In the genomic region with DNA sequence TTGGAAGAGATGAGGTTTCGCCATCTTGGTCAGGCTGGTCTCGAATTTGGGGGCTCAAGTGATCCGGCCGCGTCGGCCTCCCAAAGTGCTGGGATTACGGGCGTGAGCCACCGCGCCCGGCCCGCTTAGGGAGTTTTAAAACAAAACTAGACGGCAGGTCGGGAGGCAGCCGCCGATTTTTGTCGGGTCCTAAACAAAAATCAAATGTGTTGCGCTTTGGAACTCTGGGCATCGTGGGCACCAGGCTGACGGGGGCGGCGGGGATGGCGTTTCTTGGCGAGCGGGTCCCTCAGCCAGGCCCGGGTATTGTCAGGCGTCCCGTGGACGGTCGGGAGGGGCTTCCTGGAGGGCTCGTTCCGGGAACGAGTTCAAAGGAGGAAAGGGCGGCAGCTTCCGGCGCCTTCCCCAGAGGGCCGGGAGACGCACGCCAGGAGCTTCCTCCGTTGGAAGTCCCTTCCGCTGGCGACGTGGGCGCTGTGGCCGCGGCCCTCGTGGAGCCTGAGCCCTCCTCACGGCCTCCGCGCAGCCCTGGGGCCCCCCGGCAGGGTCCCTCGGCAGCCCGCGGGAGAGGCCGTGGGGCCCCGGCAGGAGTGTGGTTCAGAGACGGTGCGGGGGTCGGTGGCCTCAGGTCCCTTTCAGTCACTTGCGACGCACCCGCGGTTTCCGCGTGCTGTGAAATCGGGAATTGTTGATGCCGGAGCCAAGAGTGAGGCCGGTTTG, we compare ENCODE assay signal across 1 cellular context.
TF ChIP-seq lines count a peak whose summit lies in the region.

No MANE protein-coding gene starts in this region.

TF ChIP-seq in HepG2, 621 proteins besides CTCF, POLR2A, EP300 and RAD21 (continued from another document and continues in another):
- TF ChIP-seq, protein P1, sequence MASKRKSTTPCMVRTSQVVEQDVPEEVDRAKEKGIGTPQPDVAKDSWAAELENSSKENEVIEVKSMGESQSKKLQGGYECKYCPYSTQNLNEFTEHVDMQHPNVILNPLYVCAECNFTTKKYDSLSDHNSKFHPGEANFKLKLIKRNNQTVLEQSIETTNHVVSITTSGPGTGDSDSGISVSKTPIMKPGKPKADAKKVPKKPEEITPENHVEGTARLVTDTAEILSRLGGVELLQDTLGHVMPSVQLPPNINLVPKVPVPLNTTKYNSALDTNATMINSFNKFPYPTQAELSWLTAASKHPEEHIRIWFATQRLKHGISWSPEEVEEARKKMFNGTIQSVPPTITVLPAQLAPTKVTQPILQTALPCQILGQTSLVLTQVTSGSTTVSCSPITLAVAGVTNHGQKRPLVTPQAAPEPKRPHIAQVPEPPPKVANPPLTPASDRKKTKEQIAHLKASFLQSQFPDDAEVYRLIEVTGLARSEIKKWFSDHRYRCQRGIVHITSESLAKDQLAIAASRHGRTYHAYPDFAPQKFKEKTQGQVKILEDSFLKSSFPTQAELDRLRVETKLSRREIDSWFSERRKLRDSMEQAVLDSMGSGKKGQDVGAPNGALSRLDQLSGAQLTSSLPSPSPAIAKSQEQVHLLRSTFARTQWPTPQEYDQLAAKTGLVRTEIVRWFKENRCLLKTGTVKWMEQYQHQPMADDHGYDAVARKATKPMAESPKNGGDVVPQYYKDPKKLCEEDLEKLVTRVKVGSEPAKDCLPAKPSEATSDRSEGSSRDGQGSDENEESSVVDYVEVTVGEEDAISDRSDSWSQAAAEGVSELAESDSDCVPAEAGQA (IDR thresholded peaks at IDR 0.05; ENCODE audit: low read depth) = 0 out of 2 replicates have a peak, but pooled peaks have one; percentile 39
- TF ChIP-seq, protein P1 (CRISPR knock-in tag; IDR thresholded peaks at IDR 0.05; ENCODE audit: borderline replicate concordance) = peak; percentile 53; the same call in 1 of the 2 replicates
- no peak for TF ChIP-seq TCF7L2 (IDR thresholded peaks at IDR 0.05; ENCODE audit: low read depth, low read length)
- no peak for TF ChIP-seq ZNF124 (CRISPR knock-in tag; IDR thresholded peaks at IDR 0.05)
- peak; percentile 1; the same call in 1 of the 2 replicates for TF ChIP-seq ZNF746 (CRISPR knock-in tag; IDR thresholded peaks at IDR 0.05)
- TF ChIP-seq KDM5A (IDR thresholded peaks at IDR 0.05; ENCODE audit: borderline replicate concordance, low read length) = no peak
- TF ChIP-seq, protein P2, sequence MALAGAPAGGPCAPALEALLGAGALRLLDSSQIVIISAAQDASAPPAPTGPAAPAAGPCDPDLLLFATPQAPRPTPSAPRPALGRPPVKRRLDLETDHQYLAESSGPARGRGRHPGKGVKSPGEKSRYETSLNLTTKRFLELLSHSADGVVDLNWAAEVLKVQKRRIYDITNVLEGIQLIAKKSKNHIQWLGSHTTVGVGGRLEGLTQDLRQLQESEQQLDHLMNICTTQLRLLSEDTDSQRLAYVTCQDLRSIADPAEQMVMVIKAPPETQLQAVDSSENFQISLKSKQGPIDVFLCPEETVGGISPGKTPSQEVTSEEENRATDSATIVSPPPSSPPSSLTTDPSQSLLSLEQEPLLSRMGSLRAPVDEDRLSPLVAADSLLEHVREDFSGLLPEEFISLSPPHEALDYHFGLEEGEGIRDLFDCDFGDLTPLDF (CRISPR knock-in tag; IDR thresholded peaks at IDR 0.05) = peak; percentile 51; the same call in 1 of the 2 replicates
- TF ChIP-seq, protein P3, sequence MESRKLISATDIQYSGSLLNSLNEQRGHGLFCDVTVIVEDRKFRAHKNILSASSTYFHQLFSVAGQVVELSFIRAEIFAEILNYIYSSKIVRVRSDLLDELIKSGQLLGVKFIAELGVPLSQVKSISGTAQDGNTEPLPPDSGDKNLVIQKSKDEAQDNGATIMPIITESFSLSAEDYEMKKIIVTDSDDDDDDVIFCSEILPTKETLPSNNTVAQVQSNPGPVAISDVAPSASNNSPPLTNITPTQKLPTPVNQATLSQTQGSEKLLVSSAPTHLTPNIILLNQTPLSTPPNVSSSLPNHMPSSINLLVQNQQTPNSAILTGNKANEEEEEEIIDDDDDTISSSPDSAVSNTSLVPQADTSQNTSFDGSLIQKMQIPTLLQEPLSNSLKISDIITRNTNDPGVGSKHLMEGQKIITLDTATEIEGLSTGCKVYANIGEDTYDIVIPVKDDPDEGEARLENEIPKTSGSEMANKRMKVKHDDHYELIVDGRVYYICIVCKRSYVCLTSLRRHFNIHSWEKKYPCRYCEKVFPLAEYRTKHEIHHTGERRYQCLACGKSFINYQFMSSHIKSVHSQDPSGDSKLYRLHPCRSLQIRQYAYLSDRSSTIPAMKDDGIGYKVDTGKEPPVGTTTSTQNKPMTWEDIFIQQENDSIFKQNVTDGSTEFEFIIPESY (CRISPR knock-in tag; IDR thresholded peaks at IDR 0.05) = no peak
- TF ChIP-seq, protein P4, sequence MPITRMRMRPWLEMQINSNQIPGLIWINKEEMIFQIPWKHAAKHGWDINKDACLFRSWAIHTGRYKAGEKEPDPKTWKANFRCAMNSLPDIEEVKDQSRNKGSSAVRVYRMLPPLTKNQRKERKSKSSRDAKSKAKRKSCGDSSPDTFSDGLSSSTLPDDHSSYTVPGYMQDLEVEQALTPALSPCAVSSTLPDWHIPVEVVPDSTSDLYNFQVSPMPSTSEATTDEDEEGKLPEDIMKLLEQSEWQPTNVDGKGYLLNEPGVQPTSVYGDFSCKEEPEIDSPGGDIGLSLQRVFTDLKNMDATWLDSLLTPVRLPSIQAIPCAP (CRISPR knock-in tag; IDR thresholded peaks at IDR 0.05; ENCODE audit: low read depth) = no peak
- no peak for TF ChIP-seq RBM22 (optimal IDR thresholded peaks at IDR 0.05; ENCODE audit: low read length)
- peak; percentile 56; the same call in 1 of the 2 replicates for TF ChIP-seq ZNF670 (CRISPR knock-in tag; IDR thresholded peaks at IDR 0.05; ENCODE audit: borderline replicate concordance)
- no peak for TF ChIP-seq ATF1 (CRISPR knock-in tag; IDR thresholded peaks at IDR 0.05)
- no peak for TF ChIP-seq ZNF772 (CRISPR knock-in tag; IDR thresholded peaks at IDR 0.05)
- TF ChIP-seq SP5 (CRISPR knock-in tag; IDR thresholded peaks at IDR 0.05; ENCODE audit: borderline replicate concordance, low read depth) = peak; percentile 12; the same call in 1 of the 2 replicates
- 0 out of 2 replicates have a peak, but pooled peaks have one; percentile 19 for TF ChIP-seq ZNF761 (CRISPR knock-in tag; conservative IDR thresholded peaks at IDR 0.05)
- TF ChIP-seq, protein P5, sequence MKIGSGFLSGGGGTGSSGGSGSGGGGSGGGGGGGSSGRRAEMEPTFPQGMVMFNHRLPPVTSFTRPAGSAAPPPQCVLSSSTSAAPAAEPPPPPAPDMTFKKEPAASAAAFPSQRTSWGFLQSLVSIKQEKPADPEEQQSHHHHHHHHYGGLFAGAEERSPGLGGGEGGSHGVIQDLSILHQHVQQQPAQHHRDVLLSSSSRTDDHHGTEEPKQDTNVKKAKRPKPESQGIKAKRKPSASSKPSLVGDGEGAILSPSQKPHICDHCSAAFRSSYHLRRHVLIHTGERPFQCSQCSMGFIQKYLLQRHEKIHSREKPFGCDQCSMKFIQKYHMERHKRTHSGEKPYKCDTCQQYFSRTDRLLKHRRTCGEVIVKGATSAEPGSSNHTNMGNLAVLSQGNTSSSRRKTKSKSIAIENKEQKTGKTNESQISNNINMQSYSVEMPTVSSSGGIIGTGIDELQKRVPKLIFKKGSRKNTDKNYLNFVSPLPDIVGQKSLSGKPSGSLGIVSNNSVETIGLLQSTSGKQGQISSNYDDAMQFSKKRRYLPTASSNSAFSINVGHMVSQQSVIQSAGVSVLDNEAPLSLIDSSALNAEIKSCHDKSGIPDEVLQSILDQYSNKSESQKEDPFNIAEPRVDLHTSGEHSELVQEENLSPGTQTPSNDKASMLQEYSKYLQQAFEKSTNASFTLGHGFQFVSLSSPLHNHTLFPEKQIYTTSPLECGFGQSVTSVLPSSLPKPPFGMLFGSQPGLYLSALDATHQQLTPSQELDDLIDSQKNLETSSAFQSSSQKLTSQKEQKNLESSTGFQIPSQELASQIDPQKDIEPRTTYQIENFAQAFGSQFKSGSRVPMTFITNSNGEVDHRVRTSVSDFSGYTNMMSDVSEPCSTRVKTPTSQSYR (CRISPR knock-in tag; IDR thresholded peaks at IDR 0.05; ENCODE audit: borderline replicate concordance) = no peak; the same call in 1 of the 2 replicates
- TF ChIP-seq MBNL3 (CRISPR knock-in tag; conservative IDR thresholded peaks at IDR 0.05) = no peak
- TF ChIP-seq ZNF678 (CRISPR knock-in tag; IDR thresholded peaks at IDR 0.05) = 0 out of 2 replicates have a peak, but pooled peaks have one; percentile 43
- no peak for TF ChIP-seq NFYC (CRISPR knock-in tag; IDR thresholded peaks at IDR 0.05)
- TF ChIP-seq, protein P6, sequence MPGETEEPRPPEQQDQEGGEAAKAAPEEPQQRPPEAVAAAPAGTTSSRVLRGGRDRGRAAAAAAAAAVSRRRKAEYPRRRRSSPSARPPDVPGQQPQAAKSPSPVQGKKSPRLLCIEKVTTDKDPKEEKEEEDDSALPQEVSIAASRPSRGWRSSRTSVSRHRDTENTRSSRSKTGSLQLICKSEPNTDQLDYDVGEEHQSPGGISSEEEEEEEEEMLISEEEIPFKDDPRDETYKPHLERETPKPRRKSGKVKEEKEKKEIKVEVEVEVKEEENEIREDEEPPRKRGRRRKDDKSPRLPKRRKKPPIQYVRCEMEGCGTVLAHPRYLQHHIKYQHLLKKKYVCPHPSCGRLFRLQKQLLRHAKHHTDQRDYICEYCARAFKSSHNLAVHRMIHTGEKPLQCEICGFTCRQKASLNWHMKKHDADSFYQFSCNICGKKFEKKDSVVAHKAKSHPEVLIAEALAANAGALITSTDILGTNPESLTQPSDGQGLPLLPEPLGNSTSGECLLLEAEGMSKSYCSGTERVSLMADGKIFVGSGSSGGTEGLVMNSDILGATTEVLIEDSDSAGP (CRISPR knock-in tag; IDR thresholded peaks at IDR 0.05; ENCODE audit: borderline replicate concordance) = peak; percentile 79; the same call in 1 of the 2 replicates
- TF ChIP-seq ZNF484 (CRISPR knock-in tag; IDR thresholded peaks at IDR 0.05; ENCODE audit: borderline replicate concordance, low read depth) = no peak
- no peak for TF ChIP-seq ZNF674 (CRISPR knock-in tag; IDR thresholded peaks at IDR 0.05; ENCODE audit: low read depth)
- peak; percentile 72; the same call in 1 of the 2 replicates for TF ChIP-seq ZNF607 (CRISPR knock-in tag; IDR thresholded peaks at IDR 0.05; ENCODE audit: borderline replicate concordance)
- TF ChIP-seq, protein P7, sequence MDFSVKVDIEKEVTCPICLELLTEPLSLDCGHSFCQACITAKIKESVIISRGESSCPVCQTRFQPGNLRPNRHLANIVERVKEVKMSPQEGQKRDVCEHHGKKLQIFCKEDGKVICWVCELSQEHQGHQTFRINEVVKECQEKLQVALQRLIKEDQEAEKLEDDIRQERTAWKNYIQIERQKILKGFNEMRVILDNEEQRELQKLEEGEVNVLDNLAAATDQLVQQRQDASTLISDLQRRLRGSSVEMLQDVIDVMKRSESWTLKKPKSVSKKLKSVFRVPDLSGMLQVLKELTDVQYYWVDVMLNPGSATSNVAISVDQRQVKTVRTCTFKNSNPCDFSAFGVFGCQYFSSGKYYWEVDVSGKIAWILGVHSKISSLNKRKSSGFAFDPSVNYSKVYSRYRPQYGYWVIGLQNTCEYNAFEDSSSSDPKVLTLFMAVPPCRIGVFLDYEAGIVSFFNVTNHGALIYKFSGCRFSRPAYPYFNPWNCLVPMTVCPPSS (IDR thresholded peaks at IDR 0.05) = no peak
- TF ChIP-seq, protein P8, sequence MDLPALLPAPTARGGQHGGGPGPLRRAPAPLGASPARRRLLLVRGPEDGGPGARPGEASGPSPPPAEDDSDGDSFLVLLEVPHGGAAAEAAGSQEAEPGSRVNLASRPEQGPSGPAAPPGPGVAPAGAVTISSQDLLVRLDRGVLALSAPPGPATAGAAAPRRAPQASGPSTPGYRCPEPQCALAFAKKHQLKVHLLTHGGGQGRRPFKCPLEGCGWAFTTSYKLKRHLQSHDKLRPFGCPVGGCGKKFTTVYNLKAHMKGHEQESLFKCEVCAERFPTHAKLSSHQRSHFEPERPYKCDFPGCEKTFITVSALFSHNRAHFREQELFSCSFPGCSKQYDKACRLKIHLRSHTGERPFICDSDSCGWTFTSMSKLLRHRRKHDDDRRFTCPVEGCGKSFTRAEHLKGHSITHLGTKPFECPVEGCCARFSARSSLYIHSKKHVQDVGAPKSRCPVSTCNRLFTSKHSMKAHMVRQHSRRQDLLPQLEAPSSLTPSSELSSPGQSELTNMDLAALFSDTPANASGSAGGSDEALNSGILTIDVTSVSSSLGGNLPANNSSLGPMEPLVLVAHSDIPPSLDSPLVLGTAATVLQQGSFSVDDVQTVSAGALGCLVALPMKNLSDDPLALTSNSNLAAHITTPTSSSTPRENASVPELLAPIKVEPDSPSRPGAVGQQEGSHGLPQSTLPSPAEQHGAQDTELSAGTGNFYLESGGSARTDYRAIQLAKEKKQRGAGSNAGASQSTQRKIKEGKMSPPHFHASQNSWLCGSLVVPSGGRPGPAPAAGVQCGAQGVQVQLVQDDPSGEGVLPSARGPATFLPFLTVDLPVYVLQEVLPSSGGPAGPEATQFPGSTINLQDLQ (CRISPR knock-in tag; IDR thresholded peaks at IDR 0.05) = no peak
- TF ChIP-seq ZNF251 (CRISPR knock-in tag; IDR thresholded peaks at IDR 0.05) = no peak
- no peak for TF ChIP-seq ZNF775 (CRISPR knock-in tag; IDR thresholded peaks at IDR 0.05; ENCODE audit: borderline replicate concordance)
- TF ChIP-seq KDM3A (CRISPR knock-in tag; IDR thresholded peaks at IDR 0.05; ENCODE audit: low read depth) = peak; percentile 68; the same call in 1 of the 2 replicates
- no peak; the same call in 1 of the 2 replicates for TF ChIP-seq BORCS8-MEF2B (CRISPR knock-in tag; IDR thresholded peaks at IDR 0.05)
